In genomic region chr2:210654091-210654490, GRCh38 we compare ENCODE assay signal across 22 cellular contexts.
"Had no signal": no experiment of that assay in that cellular context is flagged by ENCODE, and none has a peak within 500 bp of the region (broad histone marks: within the 10 kb centered on the region; RNA-seq: fewer than 3 reads in every experiment).

No MANE protein-coding gene starts in this region.

- H3K27ac ChIP-seq: colonic mucosa, heart right ventricle, prostate gland, right atrium auricular region, vagina had no signal

- H3K9me3 Mint-ChIP-seq: activated B cell treated with CpG ODN at 0.5 μM for 24 hours; activated CD4-positive, alpha-beta T cell treated with anti-CD3 and anti-CD28 coated beads, Interleukin-2, amount 10 ng/mL, durations not matched to agents 24 days and 14 days; activated CD8-positive, alpha-beta T cell treated with anti-CD3 and anti-CD28 coated beads for 36 hours; activated naive CD8-positive, alpha-beta T cell treated with anti-CD3 and anti-CD28 coated beads, Interleukin-2, amount 50 U/mL, for 24 hours had no signal

- ATAC-seq: activated CD8-positive, alpha-beta T cell treated with anti-CD3 and anti-CD28 coated beads for 36 hours; activated naive CD8-positive, alpha-beta T cell treated with anti-CD3 and anti-CD28 coated beads, Interleukin-2, amount 50 U/mL, for 24 hours; heart right ventricle; left ventricle myocardium superior; stimulated activated naive CD8-positive, alpha-beta T cell treated with anti-CD3 and anti-CD28 coated beads, Interleukin-15, Interleukin-2, amounts not matched to agents 100 U/mL and 50 U/mL, for 24 hours had no signal

- H3K27ac Mint-ChIP-seq: activated B cell treated with CpG ODN at 0.5 μM for 24 hours; activated CD4-positive, alpha-beta T cell treated with anti-CD3 and anti-CD28 coated beads, Interleukin-2, amount 10 ng/mL, durations not matched to agents 24 days and 14 days; activated CD8-positive, alpha-beta T cell treated with anti-CD3 and anti-CD28 coated beads for 36 hours; activated naive CD4-positive, alpha-beta T cell treated with anti-CD3 and anti-CD28 coated beads, Interleukin-2, amount 10 ng/mL, durations not matched to agents 7 days and 5 days; activated naive CD8-positive, alpha-beta T cell treated with anti-CD3 and anti-CD28 coated beads, Interleukin-2, amount 50 U/mL, for 24 hours; brain; immature natural killer cell had no signal

- DNase-seq: activated B cell treated with CpG ODN at 0.5 μM for 24 hours; activated CD4-positive, alpha-beta T cell treated with anti-CD3 and anti-CD28 coated beads, Interleukin-2, amount 10 ng/mL, durations not matched to agents 24 days and 14 days; activated CD8-positive, alpha-beta T cell treated with anti-CD3 and anti-CD28 coated beads for 36 hours; activated naive CD4-positive, alpha-beta T cell treated with anti-CD3 and anti-CD28 coated beads, Interleukin-2, amount 10 ng/mL, durations not matched to agents 7 days and 5 days; activated naive CD8-positive, alpha-beta T cell treated with anti-CD3 and anti-CD28 coated beads, Interleukin-2, amount 50 U/mL, for 24 hours; activated T-cell treated with anti-CD3 and anti-CD28 coated beads, Interleukin-2, amount 50 U/mL, for 1 hour; anterior cingulate cortex; central memory CD4-positive, alpha-beta T cell; colonic mucosa; erythroblast; heart right ventricle; immature natural killer cell; left ventricle myocardium superior; occipital lobe; stimulated activated CD4-positive, alpha-beta T cell treated with anti-CD3 and anti-CD28 coated beads, Interleukin-2, amount 100 ng/mL, for 24 hours; stimulated activated naive CD8-positive, alpha-beta T cell treated with anti-CD3 and anti-CD28 coated beads, Interleukin-15, Interleukin-2, amounts not matched to agents 100 U/mL and 50 U/mL, for 24 hours; T-helper 9 cell; trophoblast cell had no signal

- H3K9me3 ChIP-seq: colonic mucosa, heart right ventricle, prostate gland, right atrium auricular region, vagina had no signal

- H3K36me3 ChIP-seq: colonic mucosa, heart right ventricle, prostate gland, right atrium auricular region, vagina had no signal

- H3K27me3 Mint-ChIP-seq: activated B cell treated with CpG ODN at 0.5 μM for 24 hours; activated CD4-positive, alpha-beta T cell treated with anti-CD3 and anti-CD28 coated beads, Interleukin-2, amount 10 ng/mL, durations not matched to agents 24 days and 14 days; activated CD8-positive, alpha-beta T cell treated with anti-CD3 and anti-CD28 coated beads for 36 hours; activated naive CD4-positive, alpha-beta T cell treated with anti-CD3 and anti-CD28 coated beads, Interleukin-2, amount 10 ng/mL, durations not matched to agents 7 days and 5 days; activated naive CD8-positive, alpha-beta T cell treated with anti-CD3 and anti-CD28 coated beads, Interleukin-2, amount 50 U/mL, for 24 hours had no signal

- H3K27me3 ChIP-seq: colonic mucosa, heart right ventricle, right atrium auricular region, vagina had no signal

- H3K4me1 ChIP-seq: colonic mucosa, heart right ventricle, prostate gland, right atrium auricular region, vagina had no signal

- H3K4me3 ChIP-seq: colonic mucosa, heart right ventricle, prostate gland, right atrium auricular region, vagina had no signal

- H3K4me3 Mint-ChIP-seq: activated B cell treated with CpG ODN at 0.5 μM for 24 hours; activated CD4-positive, alpha-beta T cell treated with anti-CD3 and anti-CD28 coated beads, Interleukin-2, amount 10 ng/mL, durations not matched to agents 24 days and 14 days; activated CD8-positive, alpha-beta T cell treated with anti-CD3 and anti-CD28 coated beads for 36 hours; activated naive CD4-positive, alpha-beta T cell treated with anti-CD3 and anti-CD28 coated beads, Interleukin-2, amount 10 ng/mL, durations not matched to agents 7 days and 5 days; activated naive CD8-positive, alpha-beta T cell treated with anti-CD3 and anti-CD28 coated beads, Interleukin-2, amount 50 U/mL, for 24 hours; brain; immature natural killer cell had no signal

- H3K4me1 Mint-ChIP-seq: activated B cell treated with CpG ODN at 0.5 μM for 24 hours; activated CD4-positive, alpha-beta T cell treated with anti-CD3 and anti-CD28 coated beads, Interleukin-2, amount 10 ng/mL, durations not matched to agents 24 days and 14 days; activated naive CD4-positive, alpha-beta T cell treated with anti-CD3 and anti-CD28 coated beads, Interleukin-2, amount 10 ng/mL, durations not matched to agents 7 days and 5 days; activated naive CD8-positive, alpha-beta T cell treated with anti-CD3 and anti-CD28 coated beads, Interleukin-2, amount 50 U/mL, for 24 hours; brain; immature natural killer cell had no signal

- H3K36me3 Mint-ChIP-seq: activated naive CD4-positive, alpha-beta T cell treated with anti-CD3 and anti-CD28 coated beads, Interleukin-2, amount 10 ng/mL, durations not matched to agents 7 days and 5 days; immature natural killer cell had no signal
